In the genomic region with DNA sequence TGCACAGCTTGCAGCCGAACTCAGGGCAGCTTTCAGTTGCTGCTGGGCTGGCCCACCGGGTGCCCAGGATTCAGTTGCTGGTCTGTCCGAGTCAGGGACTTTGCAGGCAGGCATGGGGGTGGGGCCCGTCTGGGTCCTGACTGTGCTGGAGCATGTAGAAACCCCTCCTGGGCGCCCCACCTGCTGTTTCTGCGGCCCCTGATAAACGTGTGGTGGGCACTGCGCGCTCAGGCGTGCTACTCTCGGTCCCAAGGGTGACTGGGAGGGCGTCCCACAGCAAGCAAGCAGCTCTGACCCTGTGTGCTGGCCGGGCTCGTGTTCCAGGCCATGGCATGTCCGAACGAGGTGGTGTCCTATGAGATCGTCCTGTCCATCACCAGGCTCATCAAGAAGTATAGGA, we compare ENCODE assay signal across 35 cellular contexts. TPM values are rescaled to one million over a fixed set of nuclear protein-coding genes. Genes with fewer than 3 reads are reported as not detected.
"Had no signal": no experiment of that assay in that cellular context is flagged by ENCODE, and none has a peak within 500 bp of the region (broad histone marks: within the 10 kb centered on the region; RNA-seq: fewer than 3 reads in every experiment).

No MANE protein-coding gene starts in this region.

- FAIRE-seq: astrocyte, TTC549 had no signal

- H3K4me1 ChIP-seq: adrenal gland, body of pancreas, breast epithelium had no signal

- ATAC-seq: activated CD8-positive, alpha-beta T cell treated with anti-CD3 and anti-CD28 coated beads for 36 hours; activated naive CD4-positive, alpha-beta T cell treated with anti-CD3 and anti-CD28 coated beads, Interleukin-2, amount 50 U/mL, for 72 hours; activated T-cell treated with anti-CD3 and anti-CD28 coated beads, Interleukin-2, amount 50 U/mL, for 4 hours; activated T-cell treated with anti-CD3 and anti-CD28 coated beads, Interleukin-2, amount 50 U/mL, for 72 hours; activated T-helper 17 cell treated with anti-CD3 and anti-CD28 coated beads, Interleukin-2, amount 50 U/mL, for 72 hours; body of pancreas had no signal

- H3K27ac ChIP-seq: adrenal gland, body of pancreas, brain microvascular endothelial cell, breast epithelium, VCaP had no signal

- H3K9me3 ChIP-seq: adrenal gland, body of pancreas, breast epithelium had no signal

- H3K4me3 ChIP-seq: adrenal gland, body of pancreas, breast epithelium had no signal

- H3K36me3 ChIP-seq: breast epithelium had no signal

- H3K27me3 ChIP-seq: adrenal gland, body of pancreas, brain microvascular endothelial cell, breast epithelium had no signal

- DNase-seq: activated B cell treated with CpG ODN at 0.5 μM for 24 hours; activated CD4-positive, alpha-beta memory T cell treated with anti-CD3 and anti-CD28 coated beads for 36 hours; activated CD4-positive, alpha-beta T cell treated with anti-CD3 and anti-CD28 coated beads for 48 hours; activated CD4-positive, alpha-beta T cell treated with anti-CD3 and anti-CD28 coated beads, Interleukin-2, amount 10 ng/mL, durations not matched to agents 7 days and 5 days; activated CD4-positive, alpha-beta T cell treated with anti-CD3 and anti-CD28 coated beads, Interleukin-2, amount 50 U/mL, for 4 hours; activated CD4-positive, CD25-positive, alpha-beta regulatory T cell treated with anti-CD3 and anti-CD28 coated beads, Interleukin-2, amount 50 U/mL, for 72 hours; activated CD8-positive, alpha-beta memory T cell treated with anti-CD3 and anti-CD28 coated beads, Interleukin-2, amount 50 U/mL, for 4 hours; activated CD8-positive, alpha-beta T cell treated with anti-CD3 and anti-CD28 coated beads for 36 hours; activated effector memory CD4-positive, alpha-beta T cell treated with anti-CD3 and anti-CD28 coated beads, Interleukin-2, amount 50 U/mL, for 16 hours; activated gamma-delta T cell treated with Interleukin-2 at 50 U/mL for 16 hours; activated naive CD4-positive, alpha-beta T cell; activated naive CD4-positive, alpha-beta T cell treated with anti-CD3 and anti-CD28 coated beads for 36 hours; activated naive CD4-positive, alpha-beta T cell treated with anti-CD3 and anti-CD28 coated beads, Interleukin-2, amount 50 U/mL, for 16 hours; activated naive CD8-positive, alpha-beta T cell treated with anti-CD3 and anti-CD28 coated beads for 36 hours; activated T-cell treated with anti-CD3 and anti-CD28 coated beads for 4 hours; activated T-cell treated with anti-CD3 and anti-CD28 coated beads, Interleukin-2, amount 50 U/mL, for 1 hour; activated T-cell treated with anti-CD3 and anti-CD28 coated beads, Interleukin-2, amount 50 U/mL, for 4 hours; activated T-cell treated with anti-CD3 and anti-CD28 coated beads, Interleukin-2, amount 50 U/mL, for 72 hours; adrenal gland; amniotic stem cell; aorta; body of pancreas; brain microvascular endothelial cell; central memory CD4-positive, alpha-beta T cell; T-helper 1 cell; T-helper 2 cell; T-helper 9 cell had no signal

RNA-seq across cellular contexts. Expression of gene NPW, which starts 40.8 kb away (rescaled TPM):
- total RNA-seq: body of pancreas, breast epithelium, cardiac septum, cerebellum had no signal
